In the genomic region with DNA sequence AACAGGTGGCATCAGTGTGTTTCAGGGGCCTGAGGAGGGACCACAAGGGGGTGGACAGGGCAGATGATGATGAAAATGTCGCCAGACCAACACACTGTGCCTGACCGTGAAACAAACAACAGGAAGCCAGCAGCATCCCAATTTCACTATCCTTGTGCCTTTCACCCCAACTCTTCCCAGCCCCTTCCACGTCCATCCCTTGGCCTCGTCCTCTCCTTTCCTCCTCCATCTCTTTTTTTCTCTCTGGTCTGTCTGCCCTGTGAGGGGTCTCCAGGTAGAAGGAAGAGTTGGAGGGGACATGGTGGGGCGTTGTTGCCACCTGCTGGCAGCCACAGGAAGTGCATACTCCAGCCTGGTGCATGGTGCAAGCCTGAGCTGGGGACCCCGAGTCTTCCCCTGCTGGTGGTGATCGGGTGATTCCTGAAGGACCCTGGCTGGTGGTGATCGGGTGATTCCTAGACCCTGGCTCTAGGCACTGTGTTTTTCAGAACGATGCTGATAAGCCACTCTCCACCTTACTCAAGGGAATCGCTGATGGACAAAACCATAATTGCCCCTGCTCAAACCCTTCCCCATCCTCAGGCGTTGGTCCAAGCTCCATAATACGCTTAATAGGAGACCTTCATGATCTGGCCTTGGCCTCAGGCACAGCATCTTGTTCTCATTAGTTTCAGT, we compare ENCODE assay signal across 8 cellular contexts. TPM values are rescaled to one million over a fixed set of nuclear protein-coding genes. Genes with fewer than 3 reads are reported as not detected.
DNase-seq lines count a peak whose midpoint lies in the region; ATAC-seq and TF ChIP-seq lines count a peak whose summit lies in the region.

No MANE protein-coding gene starts in this region.

- H3K27ac ChIP-seq in HL-60 (replicated peaks) (no peak overlapping the region), SJSA1 (no peak overlapping the region)

- H3K36me3 ChIP-seq in SJSA1 (no peaks in the 10 kb centered on the region), skeletal muscle satellite cell (ENCODE audit: insufficient read depth, low read length) (no peaks in the 10 kb centered on the region)

- intact Hi-C loops in left ventricle myocardium superior (cut with micrococcal nuclease) = no loop called here

- H3K4me1 ChIP-seq in SJSA1 (replicated peaks) (peaks cover 5% of the 10 kb centered on the region), skeletal muscle satellite cell (ENCODE audit: control insufficient read depth, insufficient read depth, low read length) (peaks cover 4% of the 10 kb centered on the region)

- peak overlapping the region; percentile 57 for H3K4me2 ChIP-seq in skeletal muscle satellite cell (ENCODE audit: low read length)

- H3K27me3 ChIP-seq in HL-60 (ENCODE audit: insufficient read depth, poor library complexity, severe bottlenecking) (no peaks in the 10 kb centered on the region), SJSA1 (replicated peaks) (no peaks in the 10 kb centered on the region), skeletal muscle satellite cell (ENCODE audit: control insufficient read depth, insufficient read depth, low read length) (no peaks in the 10 kb centered on the region)

- H3K9ac ChIP-seq in skeletal muscle satellite cell (ENCODE audit: low read depth, low read length) = no peak overlapping the region

- DNase-seq in DMS53 treated with DMSO at 0.1 percent for 48 hours (lab: John Stamatoyannopoulos, UW; ENCODE audit: unreplicated experiment) = peak; percentile 23
- peak in 1 of 2 experiments; percentile 35 for DNase-seq in HL-60 (ENCODE audit: low read depth in 1 of 2, low spot score in 1 of 2)
- peak; percentile 66 to 74 for DNase-seq in SJSA1 (ENCODE audit: low read depth in 1 of 2, low spot score in 2 of 2)
- peak; percentile 63 for DNase-seq in activated naive CD4-positive, alpha-beta T cell treated with anti-CD3 and anti-CD28 coated beads, Interleukin-2, amount 50 U/mL, for 16 hours
- DNase-seq in left ventricle myocardium superior = peak; percentile 75
- no peak for DNase-seq in ureter (ENCODE audit: low spot score)

- H3K9me3 ChIP-seq in SJSA1 (replicated peaks) (no peaks in the 10 kb centered on the region), skeletal muscle satellite cell (replicated peaks; ENCODE audit: low read length) (no peaks in the 10 kb centered on the region)

- TF ChIP-seq CTCF in HL-60 (IDR thresholded peaks at IDR 0.05; ENCODE audit: insufficient read depth, low read length) = peak; percentile 92

- H3K4me3 ChIP-seq in HL-60 (replicated peaks; ENCODE audit: insufficient read depth, low read length) = no peak overlapping the region
- H3K4me3 ChIP-seq in SJSA1 = no peak overlapping the region
- no peak overlapping the region for H3K4me3 ChIP-seq in skeletal muscle satellite cell (ENCODE audit: low read length)

- peak; percentile 33 for ATAC-seq in left ventricle myocardium superior
- no peak for ATAC-seq in HG03571 (IDR thresholded peaks at IDR 0.05; ENCODE audit: unreplicated experiment)

RNA-seq across cellular contexts. Expression of a gene that starts 21.7 kb away (rescaled TPM):
- total RNA-seq in SJSA1 (2014; rRNA removed; shearing (Covaris generic)) = 41.4 and 47.7 TPM in 2 replicates
- total RNA-seq in left ventricle myocardium superior (38.5 TPM), ureter (118 TPM)
- 28.1 and 29.7 TPM in 2 replicates for total RNA-seq in skeletal muscle satellite cell (2012; rRNA removed)

RNA-seq across cellular contexts. Expression of a gene that starts 25.1 kb away (rescaled TPM):
- 1.3 and 4.1 TPM in 2 replicates for total RNA-seq in SJSA1 (2014; rRNA removed; shearing (Covaris generic))
- total RNA-seq in left ventricle myocardium superior (1.4 TPM), ureter (6.4 TPM)
- total RNA-seq in skeletal muscle satellite cell (2012; rRNA removed) = 0.76 and 3.1 TPM in 2 replicates
